12 cellular contexts compared by ENCODE assay signal in genomic region chr12:54287316-54288157, GRCh38. TPM values are rescaled to one million over a fixed set of nuclear protein-coding genes. Genes with fewer than 3 reads are reported as not detected.
DNase-seq lines count a peak whose midpoint lies in the region; ATAC-seq lines count a peak whose summit lies in the region.
"Had no signal": no experiment of that assay in that cellular context is flagged by ENCODE, and none has a peak within 500 bp of the region (broad histone marks: within the 10 kb centered on the region; RNA-seq: fewer than 3 reads in every experiment).

No MANE protein-coding gene starts in this region.

- no peak overlapping the region for H3K27ac ChIP-seq in caudate nucleus (ENCODE audit: low read depth, low read length)

- H3K4me3 Mint-ChIP-seq in activated T-cell treated with anti-CD3 and anti-CD28 coated beads, Interleukin-2, amount 50 U/mL, for 4 hours: peak overlapping the region; percentile 37
- H3K4me3 Mint-ChIP-seq: B cell had no signal

- peak; percentile 19 to 28 for ATAC-seq in activated T-cell treated with anti-CD3 and anti-CD28 coated beads, Interleukin-2, amount 50 U/mL, for 4 hours

- H3K36me3 Mint-ChIP-seq in activated T-cell treated with anti-CD3 and anti-CD28 coated beads, Interleukin-2, amount 50 U/mL, for 4 hours (ENCODE audit: insufficient read depth): peaks cover 10% of the 10 kb centered on the region

- H3K27me3 Mint-ChIP-seq in activated T-cell treated with anti-CD3 and anti-CD28 coated beads, Interleukin-2, amount 50 U/mL, for 4 hours (ENCODE audit: low read depth): no peaks in the 10 kb centered on the region
- H3K27me3 Mint-ChIP-seq: B cell had no signal

- no peak for DNase-seq in activated T-cell treated with anti-CD3 and anti-CD28 coated beads, Interleukin-2, amount 50 U/mL, for 4 hours
- DNase-seq in activated T-cell treated with anti-CD3 and anti-CD28 coated beads for 4 hours: no peak
- peak; percentile 56 to 81 for DNase-seq in NCI-H524 (lab: John Stamatoyannopoulos, UW)
- peak; percentile 45 for DNase-seq in cerebellum (ENCODE audit: low spot score)
- DNase-seq in stimulated activated CD8-positive, alpha-beta memory T cell treated with anti-CD3 and anti-CD28 coated beads, Interleukin-4, amount 100 ng/mL, for 48 hours: peak; percentile 58
- DNase-seq in NCI-H1048 (lab: John Stamatoyannopoulos, UW): no peak
- no peak for DNase-seq in KG1 (lab: John Stamatoyannopoulos, UW)
- no peak for DNase-seq in caudate nucleus (lab: John Stamatoyannopoulos, UW)
- DNase-seq: activated naive CD4-positive, alpha-beta T cell; NCI-H1930 had no signal

- H3K9me3 Mint-ChIP-seq in activated T-cell treated with anti-CD3 and anti-CD28 coated beads, Interleukin-2, amount 50 U/mL, for 4 hours: no peaks in the 10 kb centered on the region

- peaks cover 42% of the 10 kb centered on the region for H3K4me1 Mint-ChIP-seq in activated T-cell treated with anti-CD3 and anti-CD28 coated beads, Interleukin-2, amount 50 U/mL, for 4 hours (ENCODE audit: low read depth)

RNA-seq across cellular contexts. Expression of gene HNRNPA1, which starts 7.0 kb away (rescaled TPM):
- 1,000 to 10,000 TPM; 2,725 to 2,849 (median 2,779) TPM for total RNA-seq in activated T-cell treated with anti-CD3 and anti-CD28 coated beads, Interleukin-2, amount 50 U/mL, for 4 hours
- total RNA-seq in cerebellum: 451 TPM

RNA-seq across cellular contexts. Expression of gene CBX5, which starts 7.6 kb away (rescaled TPM):
- 10 to 100 TPM; 27.9 to 37.0 (median 33.4) TPM for total RNA-seq in activated T-cell treated with anti-CD3 and anti-CD28 coated beads, Interleukin-2, amount 50 U/mL, for 4 hours
- 149 TPM for total RNA-seq in cerebellum

RNA-seq across cellular contexts. Expression of gene NFE2, which starts 13.3 kb away (rescaled TPM):
- total RNA-seq in activated T-cell treated with anti-CD3 and anti-CD28 coated beads, Interleukin-2, amount 50 U/mL, for 4 hours: under 1 TPM; 0.26 to 0.40 (median 0.27) TPM
- total RNA-seq in cerebellum: 1.3 TPM
- total RNA-seq: B cell; T-helper 2 cell treated with Interferon-gamma antibody and Interleukin-4, amounts not matched to agents 100 ng/mL and 5 ng/mL, for 36 hours had no signal

RNA-seq across cellular contexts. Expression of gene COPZ1, which starts 37.4 kb away (rescaled TPM):
- 100 to 1,000 TPM in 2 of 3 donors, 10 to 100 TPM in 1; 97.5 to 113 (median 109) TPM for total RNA-seq in activated T-cell treated with anti-CD3 and anti-CD28 coated beads, Interleukin-2, amount 50 U/mL, for 4 hours
- total RNA-seq in cerebellum: 52.3 TPM

Comparison
In these comparisons a context has a peak if more than half of its experiments do, and no peak if none do; other contexts are left out.
1. DNase-seq: peak in NCI-H524 (2 of 2), cerebellum (single experiment) and stimulated activated CD8-positive, alpha-beta memory T cell treated with anti-CD3 and anti-CD28 coated beads, Interleukin-4, amount 100 ng/mL, for 48 hours (single experiment); none in activated T-cell treated with anti-CD3 and anti-CD28 coated beads, Interleukin-2, amount 50 U/mL, for 4 hours (single experiment), activated T-cell treated with anti-CD3 and anti-CD28 coated beads for 4 hours (single experiment), NCI-H1048 (single experiment), KG1 (single experiment) and caudate nucleus (0 of 61).